15 cellular contexts compared by ENCODE assay signal in genomic region chr2:195536863-195537262, GRCh38.
A peak's percentile ranks its signal among the peaks of the same experiment; 100 is the strongest.
DNase-seq lines count a peak whose midpoint lies in the region; ATAC-seq and TF ChIP-seq lines count a peak whose summit lies in the region.
"Had no signal": no experiment of that assay in that cellular context is flagged by ENCODE, and none has a peak within 500 bp of the region (broad histone marks: within the 10 kb centered on the region; RNA-seq: fewer than 3 reads in every experiment).

No MANE protein-coding gene starts in this region.

- no peak overlapping the region for H3K4ac ChIP-seq in mesenchymal stem cell (ENCODE audit: low read depth in 1 of 2, low read length in 2 of 2)

- H3K4me1 ChIP-seq in OCI-LY3 (ENCODE audit: low read length) (peaks cover 74% of the 10 kb centered on the region), mesenchymal stem cell (ENCODE audit: control insufficient read depth, insufficient read depth, low read depth, low read length) (peaks cover 6% of the 10 kb centered on the region)

- H2BK5ac ChIP-seq in mesenchymal stem cell (ENCODE audit: low read depth, low read length, poor library complexity, severe bottlenecking) = no peak overlapping the region

- H3K9me3 Mint-ChIP-seq in activated T-cell treated with anti-CD3 and anti-CD28 coated beads, Interleukin-2, amount 50 U/mL, for 72 hours = peaks cover 0 to 4% of the 10 kb centered on the region in 2 donors
- H3K9me3 Mint-ChIP-seq in dendritic cell treated with granulocyte-macrophage colony-stimulating factor and Interleukin-4, amounts not matched to agents 40 ng/mL and 50 ng/mL, for 4 days = peaks cover 11% of the 10 kb centered on the region
- H3K9me3 Mint-ChIP-seq in stimulated activated memory B cell treated with anti-CD40 and anti-IgM and Interleukin-4, amounts not matched to agents 10 μg/mL and 1 μg/mL and 100 μg/mL, for 72 hours = peaks cover 2% of the 10 kb centered on the region

- H2BK120ac ChIP-seq in mesenchymal stem cell (ENCODE audit: low read depth, low read length) = no peak overlapping the region

- no peak overlapping the region for H2AK5ac ChIP-seq in mesenchymal stem cell (ENCODE audit: low read length, severe bottlenecking)

- H3K27ac Mint-ChIP-seq in activated T-cell treated with anti-CD3 and anti-CD28 coated beads, Interleukin-2, amount 50 U/mL, for 72 hours = peak overlapping the region; percentile 99
- H3K27ac Mint-ChIP-seq in dendritic cell treated with granulocyte-macrophage colony-stimulating factor and Interleukin-4, amounts not matched to agents 40 ng/mL and 50 ng/mL, for 4 days = peak overlapping the region; percentile 79
- peak overlapping the region; percentile 92 for H3K27ac Mint-ChIP-seq in stimulated activated memory B cell treated with anti-CD40 and anti-IgM and Interleukin-4, amounts not matched to agents 10 μg/mL and 1 μg/mL and 100 μg/mL, for 72 hours

- intact Hi-C loops in dendritic cell treated with granulocyte-macrophage colony-stimulating factor and Interleukin-4, amounts not matched to agents 40 ng/mL and 50 ng/mL, for 4 days (cut with micrococcal nuclease) = no loop called here

- DNase-seq in activated T-cell treated with anti-CD3 and anti-CD28 coated beads, Interleukin-2, amount 50 U/mL, for 72 hours = peak in 1 of 2 donors; percentile 27
- DNase-seq in activated T-cell treated with anti-CD3 and anti-CD28 coated beads, Interleukin-2, amount 50 U/mL, for 48 hours = no peak
- DNase-seq in stimulated activated naive CD4-positive, alpha-beta T cell treated with Interleukin-2 at 50 U/mL for 16 hours (lab: John Stamatoyannopoulos, UW) = no peak
- DNase-seq in mesenchymal stem cell = no peak
- DNase-seq: GM23248, NCI-H2029, NCI-H69, stomach had no signal

- TF ChIP-seq CTCF in OCI-LY3 (IDR thresholded peaks at IDR 0.05; ENCODE audit: low read depth, low read length) = no peak

- H4K91ac ChIP-seq in mesenchymal stem cell (ENCODE audit: low read length) = no peak overlapping the region

- H3K9ac ChIP-seq in OCI-LY3 (ENCODE audit: low read length) = peak overlapping the region; percentile 26; the same call in 1 of the 2 replicates
- no peak overlapping the region for H3K9ac ChIP-seq in mesenchymal stem cell (ENCODE audit: low read length)
- H3K9ac ChIP-seq: GM23248 had no signal

- H4K8ac ChIP-seq in mesenchymal stem cell (ENCODE audit: low read length) = no peak overlapping the region

- no peak overlapping the region for H3K14ac ChIP-seq in mesenchymal stem cell (ENCODE audit: low read length in 2 of 2)

- 86% methylated on average over 2 of the region's 2 CpGs for WGBS in mesenchymal stem cell

- peak overlapping the region; percentile 64 to 98 for H3K4me3 Mint-ChIP-seq in activated T-cell treated with anti-CD3 and anti-CD28 coated beads, Interleukin-2, amount 50 U/mL, for 72 hours
- peak overlapping the region; percentile 13 for H3K4me3 Mint-ChIP-seq in dendritic cell treated with granulocyte-macrophage colony-stimulating factor and Interleukin-4, amounts not matched to agents 40 ng/mL and 50 ng/mL, for 4 days
- H3K4me3 Mint-ChIP-seq in stimulated activated memory B cell treated with anti-CD40 and anti-IgM and Interleukin-4, amounts not matched to agents 10 μg/mL and 1 μg/mL and 100 μg/mL, for 72 hours = no peak overlapping the region

- H3K4me1 Mint-ChIP-seq in activated T-cell treated with anti-CD3 and anti-CD28 coated beads, Interleukin-2, amount 50 U/mL, for 72 hours (ENCODE audit: low read depth) = peaks cover 100% of the 10 kb centered on the region
- peaks cover 70% of the 10 kb centered on the region for H3K4me1 Mint-ChIP-seq in dendritic cell treated with granulocyte-macrophage colony-stimulating factor and Interleukin-4, amounts not matched to agents 40 ng/mL and 50 ng/mL, for 4 days (ENCODE audit: low read depth)
- H3K4me1 Mint-ChIP-seq in stimulated activated memory B cell treated with anti-CD40 and anti-IgM and Interleukin-4, amounts not matched to agents 10 μg/mL and 1 μg/mL and 100 μg/mL, for 72 hours = peaks cover 64% of the 10 kb centered on the region

- H3K4me2 ChIP-seq in OCI-LY3 (ENCODE audit: low read length) (peak overlapping the region; percentile 50), mesenchymal stem cell (ENCODE audit: low read length, poor library complexity, severe bottlenecking) (no peak overlapping the region)

- H3K27me3 ChIP-seq in OCI-LY3 (ENCODE audit: low read depth, low read length) = no peaks in the 10 kb centered on the region
- H3K27me3 ChIP-seq in mesenchymal stem cell (ENCODE audit: control insufficient read depth in 1 of 2, insufficient read depth in 1 of 2, low read length in 2 of 2) = no peaks in the 10 kb centered on the region
- H3K27me3 ChIP-seq: gastrocnemius medialis, stomach, vagina had no signal

- H3K36me3 Mint-ChIP-seq in activated T-cell treated with anti-CD3 and anti-CD28 coated beads, Interleukin-2, amount 50 U/mL, for 72 hours (ENCODE audit: insufficient read depth in 2 of 2) = peaks cover 12 to 19% of the 10 kb centered on the region in 2 donors
- H3K36me3 Mint-ChIP-seq in dendritic cell treated with granulocyte-macrophage colony-stimulating factor and Interleukin-4, amounts not matched to agents 40 ng/mL and 50 ng/mL, for 4 days (ENCODE audit: low read depth) = no peaks in the 10 kb centered on the region
- no peaks in the 10 kb centered on the region for H3K36me3 Mint-ChIP-seq in stimulated activated memory B cell treated with anti-CD40 and anti-IgM and Interleukin-4, amounts not matched to agents 10 μg/mL and 1 μg/mL and 100 μg/mL, for 72 hours

- no peak overlapping the region for H2BK15ac ChIP-seq in mesenchymal stem cell (ENCODE audit: low read depth, poor library complexity, severe bottlenecking)

- H2AFZ ChIP-seq in OCI-LY3 (ENCODE audit: low read depth, low read length) (peak overlapping the region; percentile 1), mesenchymal stem cell (ENCODE audit: low read depth, low read length) (no peak overlapping the region)
- H2AFZ ChIP-seq: GM23248 had no signal

- H3K27ac ChIP-seq in OCI-LY3 (ENCODE audit: low read length) = peak overlapping the region; percentile 68
- no peak overlapping the region for H3K27ac ChIP-seq in mesenchymal stem cell (ENCODE audit: low read length, poor library complexity, severe bottlenecking)
- H3K27ac ChIP-seq: gastrocnemius medialis, GM23248, stomach, vagina had no signal

- H3K79me2 ChIP-seq in OCI-LY3 (ENCODE audit: low read length) = no peaks in the 10 kb centered on the region

- H3K27me3 Mint-ChIP-seq in activated T-cell treated with anti-CD3 and anti-CD28 coated beads, Interleukin-2, amount 50 U/mL, for 72 hours (ENCODE audit: low read depth) = no peaks in the 10 kb centered on the region
- no peaks in the 10 kb centered on the region for H3K27me3 Mint-ChIP-seq in dendritic cell treated with granulocyte-macrophage colony-stimulating factor and Interleukin-4, amounts not matched to agents 40 ng/mL and 50 ng/mL, for 4 days
- no peaks in the 10 kb centered on the region for H3K27me3 Mint-ChIP-seq in stimulated activated memory B cell treated with anti-CD40 and anti-IgM and Interleukin-4, amounts not matched to agents 10 μg/mL and 1 μg/mL and 100 μg/mL, for 72 hours

- H3K4me3 ChIP-seq in OCI-LY3 (ENCODE audit: low read length) = no peak overlapping the region
- H3K4me3 ChIP-seq in mesenchymal stem cell (ENCODE audit: insufficient read depth in 1 of 2, low read depth in 1 of 2, low read length in 2 of 2) = no peak overlapping the region
- H3K4me3 ChIP-seq: gastrocnemius medialis, GM23248, lung, stomach, vagina had no signal

- H3K18ac ChIP-seq in mesenchymal stem cell (ENCODE audit: low read depth in 1 of 2, low read length in 2 of 2) = no peak overlapping the region

- H2BK12ac ChIP-seq in mesenchymal stem cell (ENCODE audit: low read length in 2 of 2) = no peak overlapping the region

- no peak overlapping the region for H3K23ac ChIP-seq in mesenchymal stem cell (ENCODE audit: low read length in 2 of 2)

- H3K79me1 ChIP-seq in mesenchymal stem cell (replicated peaks; ENCODE audit: low read length, poor library complexity, severe bottlenecking) = no peaks in the 10 kb centered on the region

- H3K9me3 ChIP-seq in OCI-LY3 (ENCODE audit: insufficient read depth, low read length) = peaks cover 4% of the 10 kb centered on the region; the same call in 1 of the 2 replicates
- no peaks in the 10 kb centered on the region for H3K9me3 ChIP-seq in mesenchymal stem cell (ENCODE audit: control insufficient read depth, low read length)
- H3K9me3 ChIP-seq: gastrocnemius medialis, stomach, vagina had no signal

- ATAC-seq in activated T-cell treated with anti-CD3 and anti-CD28 coated beads, Interleukin-2, amount 50 U/mL, for 72 hours (replicated peaks in 1 of 2) = no peak
- no peak for ATAC-seq in stimulated activated memory B cell treated with anti-CD40 and anti-IgM and Interleukin-4, amounts not matched to agents 10 μg/mL and 1 μg/mL and 100 μg/mL, for 72 hours
- ATAC-seq in GM21723 (IDR thresholded peaks at IDR 0.05; ENCODE audit: unreplicated experiment) = no peak
- ATAC-seq: gastrocnemius medialis had no signal

- H3K36me3 ChIP-seq in OCI-LY3 (replicated peaks; ENCODE audit: low read depth, low read length) (no peaks in the 10 kb centered on the region), mesenchymal stem cell (ENCODE audit: control insufficient read depth in 1 of 2, insufficient read depth in 2 of 2, low read depth in 1 of 2, low read length in 2 of 2) (no peaks in the 10 kb centered on the region)
- H3K36me3 ChIP-seq: gastrocnemius medialis, stomach, vagina had no signal

- no peaks in the 10 kb centered on the region for H4K20me1 ChIP-seq in OCI-LY3 (ENCODE audit: insufficient read depth, low read length)
